In genomic region chr19:16115309-16116039, GRCh38 we compare ENCODE assay signal across 1 cellular context.
TF ChIP-seq lines count a peak whose summit lies in the region.

No MANE protein-coding gene starts in this region.

TF ChIP-seq in HepG2, 621 proteins besides CTCF, POLR2A, EP300 and RAD21:
- TF ChIP-seq GATAD2A (CRISPR knock-in tag; IDR thresholded peaks at IDR 0.05) (no peak), PHF21A (CRISPR knock-in tag; IDR thresholded peaks at IDR 0.05) (peak; percentile 34; the same call in 1 of the 2 replicates), MYC (CRISPR knock-in tag; IDR thresholded peaks at IDR 0.05; ENCODE audit: borderline replicate concordance) (no peak), SALL1 (CRISPR knock-in tag; IDR thresholded peaks at IDR 0.05) (0 out of 2 replicates have a peak, but pooled peaks have one; percentile 16), U2AF1 (optimal IDR thresholded peaks at IDR 0.05; ENCODE audit: low read depth, low read length) (no peak), HCFC1 (IDR thresholded peaks at IDR 0.05; ENCODE audit: low read depth, low read length) (no peak), HNF4A (CRISPR knock-in tag; IDR thresholded peaks at IDR 0.05) (no peak), ZFP36L1 (CRISPR knock-in tag; IDR thresholded peaks at IDR 0.05) (no peak), ZXDC (CRISPR knock-in tag; IDR thresholded peaks at IDR 0.05) (no peak), ZNF296 (CRISPR knock-in tag; conservative IDR thresholded peaks at IDR 0.05) (no peak), ZNF460 (CRISPR knock-in tag; IDR thresholded peaks at IDR 0.05; ENCODE audit: borderline replicate concordance) (no peak), ZNF124 (CRISPR knock-in tag; IDR thresholded peaks at IDR 0.05) (no peak), ZBTB33 (CRISPR knock-in tag; IDR thresholded peaks at IDR 0.05) (0 out of 2 replicates have a peak, but pooled peaks have one; percentile 52)
